In the genomic region with DNA sequence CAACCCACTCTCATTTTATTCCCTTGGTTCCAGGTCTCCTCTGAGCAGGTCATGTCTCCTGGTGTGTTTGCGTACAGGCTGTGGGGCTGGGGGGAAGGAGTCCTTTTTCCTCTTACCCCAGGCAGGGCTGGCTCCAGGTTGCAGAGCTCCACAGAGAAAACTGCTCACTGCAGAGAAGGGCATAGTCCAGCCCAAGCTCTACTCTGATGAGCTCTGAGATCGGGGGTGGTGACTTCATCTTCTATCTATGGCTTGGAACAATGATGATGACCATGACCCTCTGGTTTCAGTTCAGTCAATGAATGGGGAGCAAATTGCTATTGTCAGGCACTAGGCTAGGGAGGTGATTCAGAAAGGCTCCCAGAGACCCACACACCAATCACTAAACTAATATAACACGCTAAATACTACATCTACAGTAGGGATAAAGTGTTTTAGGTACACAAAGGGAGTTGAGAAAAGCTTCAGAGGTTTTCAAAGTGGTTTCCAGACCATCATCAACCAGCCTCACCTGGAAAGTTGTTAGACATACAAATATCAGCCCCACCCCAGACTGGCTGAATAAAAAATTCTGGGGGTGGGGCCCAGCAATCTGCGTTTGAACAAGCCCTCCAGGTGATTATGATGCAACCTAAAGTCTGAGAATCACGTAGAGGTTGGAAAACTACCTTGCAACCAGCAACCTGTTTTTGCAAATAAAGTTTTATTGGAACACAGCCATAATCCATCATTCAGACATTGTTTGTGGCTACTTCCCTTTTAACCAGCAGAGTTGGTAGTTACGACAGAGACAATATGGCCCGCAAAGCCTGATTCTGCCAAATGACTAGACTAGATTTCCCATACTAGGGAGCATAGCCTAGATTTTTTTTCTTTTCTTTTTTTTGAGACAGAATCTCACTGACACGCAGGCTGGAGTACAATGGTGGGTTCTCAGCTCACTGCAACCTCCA, we compare ENCODE assay signal across 8 cellular contexts. TPM values are rescaled to one million over a fixed set of nuclear protein-coding genes. Genes with fewer than 3 reads are reported as not detected.
DNase-seq lines count a peak whose midpoint lies in the region; ATAC-seq and TF ChIP-seq lines count a peak whose summit lies in the region.
"Not testable (repeated sequence)": the region's sequence is repeated elsewhere in the genome, so short reads cannot be mapped to it uniquely, and the experiment has no call there.

No MANE protein-coding gene starts in this region.

- H3K4me3 Mint-ChIP-seq in Caco-2 (ENCODE audit: unreplicated experiment); MCF 10A (ENCODE audit: unreplicated experiment); mesothelial cell of epicardium; stimulated activated memory B cell treated with anti-CD40 and anti-IgM and Interleukin-4, amounts not matched to agents 10 μg/mL and 1 μg/mL and 100 μg/mL, for 72 hours: not testable (repeated sequence)

- not testable (repeated sequence) for H3K36me3 ChIP-seq in Caco-2 (ENCODE audit: control insufficient read depth, insufficient read depth, low read length)

- not testable (repeated sequence) for H3K9me3 Mint-ChIP-seq in Caco-2 (ENCODE audit: unreplicated experiment); MCF 10A (ENCODE audit: unreplicated experiment); mesothelial cell of epicardium; stimulated activated memory B cell treated with anti-CD40 and anti-IgM and Interleukin-4, amounts not matched to agents 10 μg/mL and 1 μg/mL and 100 μg/mL, for 72 hours

- H3K4me3 ChIP-seq in Caco-2 (ENCODE audit: low read depth, low read length), result not testable (repeated sequence)

- ATAC-seq in stimulated activated memory B cell treated with anti-CD40 and anti-IgM and Interleukin-4, amounts not matched to agents 10 μg/mL and 1 μg/mL and 100 μg/mL, for 72 hours, result peak; percentile 5

- TF ChIP-seq CTCF in Caco-2 (IDR thresholded peaks at IDR 0.05; ENCODE audit: insufficient read depth in 1 of 2, low read depth in 1 of 2, low read length in 1 of 2, severe bottlenecking in 1 of 2, unreplicated experiment in 1 of 2); MCF 10A (IDR thresholded peaks at IDR 0.05; ENCODE audit: unreplicated experiment); mesothelial cell of epicardium (IDR thresholded peaks at IDR 0.05; ENCODE audit: unreplicated experiment): not testable (repeated sequence)

- H3K9me3 ChIP-seq in Caco-2, result not testable (repeated sequence)

- H3K4me1 Mint-ChIP-seq in Caco-2 (ENCODE audit: low read depth, unreplicated experiment) (peaks cover 13% of the 10 kb centered on the region), MCF 10A (ENCODE audit: insufficient read depth, unreplicated experiment) (peaks cover 13% of the 10 kb centered on the region)
- H3K4me1 Mint-ChIP-seq in mesothelial cell of epicardium, result not testable (repeated sequence)
- peaks cover 25% of the 10 kb centered on the region for H3K4me1 Mint-ChIP-seq in stimulated activated memory B cell treated with anti-CD40 and anti-IgM and Interleukin-4, amounts not matched to agents 10 μg/mL and 1 μg/mL and 100 μg/mL, for 72 hours

- H3K36me3 Mint-ChIP-seq in Caco-2 (ENCODE audit: insufficient read depth, unreplicated experiment); MCF 10A (ENCODE audit: insufficient read depth, unreplicated experiment); mesothelial cell of epicardium; stimulated activated memory B cell treated with anti-CD40 and anti-IgM and Interleukin-4, amounts not matched to agents 10 μg/mL and 1 μg/mL and 100 μg/mL, for 72 hours: not testable (repeated sequence)

- DNase-seq in Caco-2 (peak; percentile 16 to 47), HuH-7.5 (ENCODE audit: low spot score) (peak; percentile 45), NCI-H345 (lab: John Stamatoyannopoulos, UW) (peak; percentile 2), SIG-M5 treated with dmso at 0.1 percent for 504 hours (lab: John Stamatoyannopoulos, UW; ENCODE audit: unreplicated experiment) (peak; percentile 49), MCF 10A (ENCODE audit: unreplicated experiment) (peak; percentile 39), glomerular visceral epithelial cell (ENCODE audit: extremely low spot score) (peak; percentile 16)
- not testable (repeated sequence) for DNase-seq in mesothelial cell of epicardium (ENCODE audit: low spot score in 2 of 2, unreplicated experiment in 2 of 2)

- H3K27me3 ChIP-seq in Caco-2 (replicated peaks; ENCODE audit: control insufficient read depth, insufficient read depth, low read length), result not testable (repeated sequence)

- H3K27ac Mint-ChIP-seq in Caco-2 (ENCODE audit: unreplicated experiment); MCF 10A (ENCODE audit: low read depth, unreplicated experiment): not testable (repeated sequence)
- H3K27ac Mint-ChIP-seq in mesothelial cell of epicardium, result peak overlapping the region; percentile 54
- H3K27ac Mint-ChIP-seq in stimulated activated memory B cell treated with anti-CD40 and anti-IgM and Interleukin-4, amounts not matched to agents 10 μg/mL and 1 μg/mL and 100 μg/mL, for 72 hours, result peak overlapping the region; percentile 33

- intact Hi-C loops in Caco-2 (cut with micrococcal nuclease; ENCODE audit: unreplicated experiment); MCF 10A (cut with micrococcal nuclease): not testable (repeated sequence)

- H3K27me3 Mint-ChIP-seq in Caco-2 (ENCODE audit: insufficient read depth, unreplicated experiment); MCF 10A (ENCODE audit: insufficient read depth, unreplicated experiment); mesothelial cell of epicardium (ENCODE audit: low read depth); stimulated activated memory B cell treated with anti-CD40 and anti-IgM and Interleukin-4, amounts not matched to agents 10 μg/mL and 1 μg/mL and 100 μg/mL, for 72 hours: not testable (repeated sequence)

- H3K4me1 ChIP-seq in Caco-2, result not testable (repeated sequence)

- POLR2A ChIA-PET in Caco-2 (lab: Charles Lee), result not testable (repeated sequence)
- POLR2A ChIA-PET in MCF 10A (lab: Yijun Ruan, JAX), result interaction anchor here (0.6 kb wide), 1 partner anchor 52 kb away, joined by 3 read pairs; no protein-coding TSS in a partner anchor

- BruUV-seq in Caco-2 (replicated peaks; lab: Mats Ljungman, UMichigan); MCF 10A (replicated peaks; lab: Mats Ljungman, UMichigan): not testable (repeated sequence)

- CTCF ChIA-PET in Caco-2 (lab: Charles Lee) (interaction anchor here (0.6 kb wide), 1 partner anchor 18 kb away, joined by 4 read pairs; no protein-coding TSS in a partner anchor), MCF 10A (lab: Yijun Ruan, JAX) (interaction anchor here (0.6 kb wide), 1 partner anchor 10 kb away, joined by 3 read pairs; no protein-coding TSS in a partner anchor)

RNA-seq across cellular contexts. Expression of a gene that starts 5.3 kb away (rescaled TPM):
- total RNA-seq in Caco-2 (2022), result 60.4 and 68.8 TPM in 2 replicates
- 44.5 and 56.1 TPM in 2 replicates for total RNA-seq in MCF 10A (2022)
- 61.6 to 67.8 TPM (median 61.9 TPM) in 3 replicates for total RNA-seq in mesothelial cell of epicardium

RNA-seq across cellular contexts. Expression of a gene that starts 49.6 kb away (rescaled TPM):
- total RNA-seq in Caco-2 (2022) (29.6 and 31.4 TPM in 2 replicates), MCF 10A (2022) (25.4 and 28.0 TPM in 2 replicates), mesothelial cell of epicardium (22.4 to 25.2 TPM (median 24.6 TPM) in 3 replicates)
